Comparison of ENCODE assay signal across 26 cellular contexts in genomic region chr1:240591552-240591951, GRCh38. TPM values are rescaled to one million over a fixed set of nuclear protein-coding genes. Genes with fewer than 3 reads are reported as not detected.
"Had no signal": no experiment of that assay in that cellular context is flagged by ENCODE, and none has a peak within 500 bp of the region (broad histone marks: within the 10 kb centered on the region; RNA-seq: fewer than 3 reads in every experiment).

No MANE protein-coding gene starts in this region.

- DNase-seq: colonic mucosa; cortex of kidney; effector CD8-positive, alpha-beta T cell; effector memory CD8-positive, alpha-beta T cell; endodermal cell; erythroblast; foreskin fibroblast; foreskin melanocyte; gastrocnemius medialis; glutamatergic neuron; head of caudate nucleus; heart right ventricle; hippocampal formation; left cardiac atrium; left lung; left ventricle myocardium superior; lower lobe of right lung; mesenchymal stem cell; midbrain; naive thymus-derived CD4-positive, alpha-beta T cell had no signal

- H3K27me3 Mint-ChIP-seq: dendritic cell treated with granulocyte-macrophage colony-stimulating factor and Interleukin-4, amounts not matched to agents 40 ng/mL and 50 ng/mL, for 4 days; effector memory CD8-positive, alpha-beta T cell; naive thymus-derived CD4-positive, alpha-beta T cell had no signal

- H3K27me3 ChIP-seq: colonic mucosa, gastrocnemius medialis, left lung had no signal

- H3K27ac ChIP-seq: colonic mucosa, epithelial cell of prostate, heart right ventricle, left lung, lower lobe of right lung had no signal

- H3K36me3 Mint-ChIP-seq: naive thymus-derived CD4-positive, alpha-beta T cell had no signal

- H3K9me3 ChIP-seq: colonic mucosa, gastrocnemius medialis, heart right ventricle, left lung, lower lobe of right lung had no signal

- H3K4me3 Mint-ChIP-seq: dendritic cell treated with granulocyte-macrophage colony-stimulating factor and Interleukin-4, amounts not matched to agents 40 ng/mL and 50 ng/mL, for 4 days; effector memory CD8-positive, alpha-beta T cell; endodermal cell; naive thymus-derived CD4-positive, alpha-beta T cell had no signal

- ATAC-seq: effector memory CD8-positive, alpha-beta T cell; esophagus mucosa; gastrocnemius medialis; heart right ventricle; left cardiac atrium; left lung; left ventricle myocardium superior; lower lobe of right lung; naive thymus-derived CD4-positive, alpha-beta T cell had no signal

- H3K4me1 ChIP-seq: gastrocnemius medialis, heart right ventricle, left lung, lower lobe of right lung had no signal

- H3K4me3 ChIP-seq: colonic mucosa, gastrocnemius medialis, heart right ventricle, left lung, lower lobe of right lung had no signal

- H3K36me3 ChIP-seq: colonic mucosa, gastrocnemius medialis, heart right ventricle, left lung, lower lobe of right lung had no signal

- H3K27ac Mint-ChIP-seq: dendritic cell treated with granulocyte-macrophage colony-stimulating factor and Interleukin-4, amounts not matched to agents 40 ng/mL and 50 ng/mL, for 4 days; effector memory CD8-positive, alpha-beta T cell; endodermal cell; naive thymus-derived CD4-positive, alpha-beta T cell had no signal

RNA-seq across cellular contexts. Expression of gene GREM2, which starts 20.4 kb away (rescaled TPM):
- total RNA-seq: dermis microvascular lymphatic vessel endothelial cell, glomerular endothelial cell, left cardiac atrium, left ventricle myocardium superior, lung microvascular endothelial cell had no signal
